Comparison of ENCODE assay signal across 1 cellular context in genomic region chr10:101046332-101047238, GRCh38.
TF ChIP-seq lines count a peak whose summit lies in the region.

No MANE protein-coding gene starts in this region.

TF ChIP-seq in HepG2, 621 proteins besides CTCF, POLR2A, EP300 and RAD21 (continued from another document):
- TF ChIP-seq ZNF770 (CRISPR knock-in tag; IDR thresholded peaks at IDR 0.05) (0 out of 2 replicates have a peak, but pooled peaks have one; percentile 15), ZNF335 (CRISPR knock-in tag; IDR thresholded peaks at IDR 0.05) (no peak), TFDP2 (CRISPR knock-in tag; IDR thresholded peaks at IDR 0.05) (0 out of 2 replicates have a peak, but pooled peaks have one; percentile 26), MLXIP (CRISPR knock-in tag; IDR thresholded peaks at IDR 0.05; ENCODE audit: borderline replicate concordance) (no peak), KDM1A (CRISPR knock-in tag; IDR thresholded peaks at IDR 0.05) (no peak), ZFX (CRISPR knock-in tag; IDR thresholded peaks at IDR 0.05; ENCODE audit: low read depth) (0 out of 2 replicates have a peak, but pooled peaks have one; percentile 21), HOXA5 (CRISPR knock-in tag; IDR thresholded peaks at IDR 0.05) (no peak), TBX2 (CRISPR knock-in tag; IDR thresholded peaks at IDR 0.05; ENCODE audit: borderline replicate concordance) (peak; percentile 26; the same call in 1 of the 2 replicates), FOXK1 (CRISPR knock-in tag; IDR thresholded peaks at IDR 0.05; ENCODE audit: borderline replicate concordance, low read depth) (no peak)
- TF ChIP-seq, protein P1, sequence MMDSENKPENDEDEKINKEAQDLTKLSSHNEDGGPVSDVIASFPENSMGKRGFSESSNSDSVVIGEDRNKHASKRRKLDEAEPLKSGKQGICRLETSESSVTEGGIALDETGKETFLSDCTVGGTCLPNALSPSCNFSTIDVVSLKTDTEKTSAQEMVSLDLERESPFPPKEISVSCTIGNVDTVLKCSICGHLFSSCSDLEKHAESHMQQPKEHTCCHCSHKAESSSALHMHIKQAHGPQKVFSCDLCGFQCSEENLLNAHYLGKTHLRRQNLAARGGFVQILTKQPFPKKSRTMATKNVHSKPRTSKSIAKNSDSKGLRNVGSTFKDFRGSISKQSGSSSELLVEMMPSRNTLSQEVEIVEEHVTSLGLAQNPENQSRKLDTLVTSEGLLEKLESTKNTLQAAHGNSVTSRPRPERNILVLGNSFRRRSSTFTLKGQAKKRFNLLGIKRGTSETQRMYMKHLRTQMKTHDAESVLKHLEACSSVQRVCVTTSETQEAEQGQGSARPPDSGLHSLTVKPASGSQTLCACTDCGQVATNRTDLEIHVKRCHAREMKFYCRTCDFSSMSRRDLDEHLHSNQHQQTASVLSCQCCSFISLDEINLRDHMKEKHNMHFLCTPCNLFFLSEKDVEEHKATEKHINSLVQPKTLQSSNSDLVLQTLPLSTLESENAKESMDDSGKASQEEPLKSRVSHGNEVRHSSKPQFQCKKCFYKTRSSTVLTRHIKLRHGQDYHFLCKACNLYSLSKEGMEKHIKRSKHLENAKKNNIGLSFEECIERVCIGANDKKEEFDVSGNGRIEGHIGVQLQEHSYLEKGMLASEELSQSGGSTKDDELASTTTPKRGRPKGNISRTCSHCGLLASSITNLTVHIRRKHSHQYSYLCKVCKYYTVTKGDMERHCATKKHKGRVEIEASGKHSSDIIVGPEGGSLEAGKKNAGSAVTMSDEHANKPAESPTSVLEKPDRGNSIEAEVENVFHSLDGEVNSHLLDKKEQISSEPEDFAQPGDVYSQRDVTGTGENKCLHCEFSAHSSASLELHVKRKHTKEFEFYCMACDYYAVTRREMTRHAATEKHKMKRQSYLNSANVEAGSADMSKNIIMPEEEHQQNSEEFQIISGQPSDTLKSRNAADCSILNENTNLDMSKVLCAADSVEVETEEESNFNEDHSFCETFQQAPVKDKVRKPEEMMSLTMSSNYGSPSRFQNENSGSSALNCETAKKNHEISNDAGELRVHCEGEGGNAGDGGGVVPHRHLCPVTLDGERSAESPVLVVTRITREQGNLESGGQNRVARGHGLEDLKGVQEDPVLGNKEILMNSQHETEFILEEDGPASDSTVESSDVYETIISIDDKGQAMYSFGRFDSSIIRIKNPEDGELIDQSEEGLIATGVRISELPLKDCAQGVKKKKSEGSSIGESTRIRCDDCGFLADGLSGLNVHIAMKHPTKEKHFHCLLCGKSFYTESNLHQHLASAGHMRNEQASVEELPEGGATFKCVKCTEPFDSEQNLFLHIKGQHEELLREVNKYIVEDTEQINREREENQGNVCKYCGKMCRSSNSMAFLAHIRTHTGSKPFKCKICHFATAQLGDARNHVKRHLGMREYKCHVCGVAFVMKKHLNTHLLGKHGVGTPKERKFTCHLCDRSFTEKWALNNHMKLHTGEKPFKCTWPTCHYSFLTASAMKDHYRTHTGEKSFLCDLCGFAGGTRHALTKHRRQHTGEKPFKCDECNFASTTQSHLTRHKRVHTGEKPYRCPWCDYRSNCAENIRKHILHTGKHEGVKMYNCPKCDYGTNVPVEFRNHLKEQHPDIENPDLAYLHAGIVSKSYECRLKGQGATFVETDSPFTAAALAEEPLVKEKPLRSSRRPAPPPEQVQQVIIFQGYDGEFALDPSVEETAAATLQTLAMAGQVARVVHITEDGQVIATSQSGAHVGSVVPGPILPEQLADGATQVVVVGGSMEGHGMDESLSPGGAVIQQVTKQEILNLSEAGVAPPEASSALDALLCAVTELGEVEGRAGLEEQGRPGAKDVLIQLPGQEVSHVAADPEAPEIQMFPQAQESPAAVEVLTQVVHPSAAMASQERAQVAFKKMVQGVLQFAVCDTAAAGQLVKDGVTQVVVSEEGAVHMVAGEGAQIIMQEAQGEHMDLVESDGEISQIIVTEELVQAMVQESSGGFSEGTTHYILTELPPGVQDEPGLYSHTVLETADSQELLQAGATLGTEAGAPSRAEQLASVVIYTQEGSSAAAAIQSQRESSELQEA (CRISPR knock-in tag; IDR thresholded peaks at IDR 0.05; ENCODE audit: not compliant biosample characterization): no peak
